In the genomic region with DNA sequence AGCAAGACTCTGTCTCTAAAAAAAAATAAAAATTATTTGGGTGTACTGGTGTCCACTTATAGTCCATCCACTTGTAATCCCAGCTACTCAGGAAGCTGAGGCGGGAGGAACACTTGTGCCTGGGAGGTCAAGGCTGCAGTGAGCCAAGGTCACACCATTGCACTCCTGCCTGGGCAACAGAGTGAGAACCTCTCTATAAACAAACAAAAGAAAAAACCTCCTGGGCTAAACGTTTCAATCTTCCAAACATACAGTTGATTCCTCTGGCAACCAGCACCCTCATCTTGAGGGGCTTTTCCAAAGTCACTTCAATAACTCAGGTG, we compare ENCODE assay signal across 1 cellular context.
TF ChIP-seq lines count a peak whose summit lies in the region.

No MANE protein-coding gene starts in this region.

TF ChIP-seq in HepG2, 621 proteins besides CTCF, POLR2A, EP300 and RAD21 (continued from another document):
- TF ChIP-seq, protein P1, sequence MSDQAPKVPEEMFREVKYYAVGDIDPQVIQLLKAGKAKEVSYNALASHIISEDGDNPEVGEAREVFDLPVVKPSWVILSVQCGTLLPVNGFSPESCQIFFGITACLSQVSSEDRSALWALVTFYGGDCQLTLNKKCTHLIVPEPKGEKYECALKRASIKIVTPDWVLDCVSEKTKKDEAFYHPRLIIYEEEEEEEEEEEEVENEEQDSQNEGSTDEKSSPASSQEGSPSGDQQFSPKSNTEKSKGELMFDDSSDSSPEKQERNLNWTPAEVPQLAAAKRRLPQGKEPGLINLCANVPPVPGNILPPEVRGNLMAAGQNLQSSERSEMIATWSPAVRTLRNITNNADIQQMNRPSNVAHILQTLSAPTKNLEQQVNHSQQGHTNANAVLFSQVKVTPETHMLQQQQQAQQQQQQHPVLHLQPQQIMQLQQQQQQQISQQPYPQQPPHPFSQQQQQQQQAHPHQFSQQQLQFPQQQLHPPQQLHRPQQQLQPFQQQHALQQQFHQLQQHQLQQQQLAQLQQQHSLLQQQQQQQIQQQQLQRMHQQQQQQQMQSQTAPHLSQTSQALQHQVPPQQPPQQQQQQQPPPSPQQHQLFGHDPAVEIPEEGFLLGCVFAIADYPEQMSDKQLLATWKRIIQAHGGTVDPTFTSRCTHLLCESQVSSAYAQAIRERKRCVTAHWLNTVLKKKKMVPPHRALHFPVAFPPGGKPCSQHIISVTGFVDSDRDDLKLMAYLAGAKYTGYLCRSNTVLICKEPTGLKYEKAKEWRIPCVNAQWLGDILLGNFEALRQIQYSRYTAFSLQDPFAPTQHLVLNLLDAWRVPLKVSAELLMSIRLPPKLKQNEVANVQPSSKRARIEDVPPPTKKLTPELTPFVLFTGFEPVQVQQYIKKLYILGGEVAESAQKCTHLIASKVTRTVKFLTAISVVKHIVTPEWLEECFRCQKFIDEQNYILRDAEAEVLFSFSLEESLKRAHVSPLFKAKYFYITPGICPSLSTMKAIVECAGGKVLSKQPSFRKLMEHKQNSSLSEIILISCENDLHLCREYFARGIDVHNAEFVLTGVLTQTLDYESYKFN (CRISPR knock-in tag; conservative IDR thresholded peaks at IDR 0.05) = 0 out of 2 replicates have a peak, but pooled peaks have one; percentile 15
- TF ChIP-seq ZNF235 (CRISPR knock-in tag; IDR thresholded peaks at IDR 0.05; ENCODE audit: borderline replicate concordance) (no peak), ZNF782 (CRISPR knock-in tag; IDR thresholded peaks at IDR 0.05; ENCODE audit: borderline replicate concordance) (no peak), PITX1 (CRISPR knock-in tag; IDR thresholded peaks at IDR 0.05) (no peak), MIER2 (CRISPR knock-in tag; IDR thresholded peaks at IDR 0.05) (no peak), NR2F6 (IDR thresholded peaks at IDR 0.05) (peak; percentile 71), NR2F6 (CRISPR knock-in tag; IDR thresholded peaks at IDR 0.05) (peak; percentile 72), ZNF101 (CRISPR knock-in tag; IDR thresholded peaks at IDR 0.05; ENCODE audit: borderline replicate concordance, low read depth) (no peak), JUND (CRISPR knock-in tag; IDR thresholded peaks at IDR 0.05) (no peak), RFXANK (CRISPR knock-in tag; IDR thresholded peaks at IDR 0.05) (no peak), ZMYM2 (CRISPR knock-in tag; IDR thresholded peaks at IDR 0.05) (peak; percentile 37; the same call in 1 of the 2 replicates), ZFAT (CRISPR knock-in tag; conservative IDR thresholded peaks at IDR 0.05) (no peak), RFX3 (CRISPR knock-in tag; IDR thresholded peaks at IDR 0.05) (no peak), AHR (CRISPR knock-in tag; IDR thresholded peaks at IDR 0.05) (no peak)
- TF ChIP-seq, protein P2, sequence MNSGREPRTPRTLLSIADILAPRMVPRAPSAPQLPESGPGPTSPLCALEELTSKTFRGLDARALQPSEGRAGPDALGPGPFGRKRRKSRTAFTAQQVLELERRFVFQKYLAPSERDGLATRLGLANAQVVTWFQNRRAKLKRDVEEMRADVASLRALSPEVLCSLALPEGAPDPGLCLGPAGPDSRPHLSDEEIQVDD (CRISPR knock-in tag; IDR thresholded peaks at IDR 0.05; ENCODE audit: borderline replicate concordance) = no peak
- TF ChIP-seq, protein P3, sequence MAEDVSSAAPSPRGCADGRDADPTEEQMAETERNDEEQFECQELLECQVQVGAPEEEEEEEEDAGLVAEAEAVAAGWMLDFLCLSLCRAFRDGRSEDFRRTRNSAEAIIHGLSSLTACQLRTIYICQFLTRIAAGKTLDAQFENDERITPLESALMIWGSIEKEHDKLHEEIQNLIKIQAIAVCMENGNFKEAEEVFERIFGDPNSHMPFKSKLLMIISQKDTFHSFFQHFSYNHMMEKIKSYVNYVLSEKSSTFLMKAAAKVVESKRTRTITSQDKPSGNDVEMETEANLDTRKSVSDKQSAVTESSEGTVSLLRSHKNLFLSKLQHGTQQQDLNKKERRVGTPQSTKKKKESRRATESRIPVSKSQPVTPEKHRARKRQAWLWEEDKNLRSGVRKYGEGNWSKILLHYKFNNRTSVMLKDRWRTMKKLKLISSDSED (CRISPR knock-in tag; IDR thresholded peaks at IDR 0.05) = no peak
- TF ChIP-seq, protein P4, sequence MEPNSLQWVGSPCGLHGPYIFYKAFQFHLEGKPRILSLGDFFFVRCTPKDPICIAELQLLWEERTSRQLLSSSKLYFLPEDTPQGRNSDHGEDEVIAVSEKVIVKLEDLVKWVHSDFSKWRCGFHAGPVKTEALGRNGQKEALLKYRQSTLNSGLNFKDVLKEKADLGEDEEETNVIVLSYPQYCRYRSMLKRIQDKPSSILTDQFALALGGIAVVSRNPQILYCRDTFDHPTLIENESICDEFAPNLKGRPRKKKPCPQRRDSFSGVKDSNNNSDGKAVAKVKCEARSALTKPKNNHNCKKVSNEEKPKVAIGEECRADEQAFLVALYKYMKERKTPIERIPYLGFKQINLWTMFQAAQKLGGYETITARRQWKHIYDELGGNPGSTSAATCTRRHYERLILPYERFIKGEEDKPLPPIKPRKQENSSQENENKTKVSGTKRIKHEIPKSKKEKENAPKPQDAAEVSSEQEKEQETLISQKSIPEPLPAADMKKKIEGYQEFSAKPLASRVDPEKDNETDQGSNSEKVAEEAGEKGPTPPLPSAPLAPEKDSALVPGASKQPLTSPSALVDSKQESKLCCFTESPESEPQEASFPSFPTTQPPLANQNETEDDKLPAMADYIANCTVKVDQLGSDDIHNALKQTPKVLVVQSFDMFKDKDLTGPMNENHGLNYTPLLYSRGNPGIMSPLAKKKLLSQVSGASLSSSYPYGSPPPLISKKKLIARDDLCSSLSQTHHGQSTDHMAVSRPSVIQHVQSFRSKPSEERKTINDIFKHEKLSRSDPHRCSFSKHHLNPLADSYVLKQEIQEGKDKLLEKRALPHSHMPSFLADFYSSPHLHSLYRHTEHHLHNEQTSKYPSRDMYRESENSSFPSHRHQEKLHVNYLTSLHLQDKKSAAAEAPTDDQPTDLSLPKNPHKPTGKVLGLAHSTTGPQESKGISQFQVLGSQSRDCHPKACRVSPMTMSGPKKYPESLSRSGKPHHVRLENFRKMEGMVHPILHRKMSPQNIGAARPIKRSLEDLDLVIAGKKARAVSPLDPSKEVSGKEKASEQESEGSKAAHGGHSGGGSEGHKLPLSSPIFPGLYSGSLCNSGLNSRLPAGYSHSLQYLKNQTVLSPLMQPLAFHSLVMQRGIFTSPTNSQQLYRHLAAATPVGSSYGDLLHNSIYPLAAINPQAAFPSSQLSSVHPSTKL (CRISPR knock-in tag; IDR thresholded peaks at IDR 0.05) = peak; percentile 30; the same call in 1 of the 2 replicates
- TF ChIP-seq, protein P5, sequence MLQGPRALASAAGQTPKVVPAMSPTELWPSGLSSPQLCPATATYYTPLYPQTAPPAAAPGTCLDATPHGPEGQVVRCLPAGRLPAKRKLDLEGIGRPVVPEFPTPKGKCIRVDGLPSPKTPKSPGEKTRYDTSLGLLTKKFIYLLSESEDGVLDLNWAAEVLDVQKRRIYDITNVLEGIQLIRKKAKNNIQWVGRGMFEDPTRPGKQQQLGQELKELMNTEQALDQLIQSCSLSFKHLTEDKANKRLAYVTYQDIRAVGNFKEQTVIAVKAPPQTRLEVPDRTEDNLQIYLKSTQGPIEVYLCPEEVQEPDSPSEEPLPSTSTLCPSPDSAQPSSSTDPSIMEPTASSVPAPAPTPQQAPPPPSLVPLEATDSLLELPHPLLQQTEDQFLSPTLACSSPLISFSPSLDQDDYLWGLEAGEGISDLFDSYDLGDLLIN (CRISPR knock-in tag; IDR thresholded peaks at IDR 0.05; ENCODE audit: borderline replicate concordance) = no peak
- TF ChIP-seq, protein P6, sequence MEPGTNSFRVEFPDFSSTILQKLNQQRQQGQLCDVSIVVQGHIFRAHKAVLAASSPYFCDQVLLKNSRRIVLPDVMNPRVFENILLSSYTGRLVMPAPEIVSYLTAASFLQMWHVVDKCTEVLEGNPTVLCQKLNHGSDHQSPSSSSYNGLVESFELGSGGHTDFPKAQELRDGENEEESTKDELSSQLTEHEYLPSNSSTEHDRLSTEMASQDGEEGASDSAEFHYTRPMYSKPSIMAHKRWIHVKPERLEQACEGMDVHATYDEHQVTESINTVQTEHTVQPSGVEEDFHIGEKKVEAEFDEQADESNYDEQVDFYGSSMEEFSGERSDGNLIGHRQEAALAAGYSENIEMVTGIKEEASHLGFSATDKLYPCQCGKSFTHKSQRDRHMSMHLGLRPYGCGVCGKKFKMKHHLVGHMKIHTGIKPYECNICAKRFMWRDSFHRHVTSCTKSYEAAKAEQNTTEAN (CRISPR knock-in tag; conservative IDR thresholded peaks at IDR 0.05) = no peak
- TF ChIP-seq, protein P7, sequence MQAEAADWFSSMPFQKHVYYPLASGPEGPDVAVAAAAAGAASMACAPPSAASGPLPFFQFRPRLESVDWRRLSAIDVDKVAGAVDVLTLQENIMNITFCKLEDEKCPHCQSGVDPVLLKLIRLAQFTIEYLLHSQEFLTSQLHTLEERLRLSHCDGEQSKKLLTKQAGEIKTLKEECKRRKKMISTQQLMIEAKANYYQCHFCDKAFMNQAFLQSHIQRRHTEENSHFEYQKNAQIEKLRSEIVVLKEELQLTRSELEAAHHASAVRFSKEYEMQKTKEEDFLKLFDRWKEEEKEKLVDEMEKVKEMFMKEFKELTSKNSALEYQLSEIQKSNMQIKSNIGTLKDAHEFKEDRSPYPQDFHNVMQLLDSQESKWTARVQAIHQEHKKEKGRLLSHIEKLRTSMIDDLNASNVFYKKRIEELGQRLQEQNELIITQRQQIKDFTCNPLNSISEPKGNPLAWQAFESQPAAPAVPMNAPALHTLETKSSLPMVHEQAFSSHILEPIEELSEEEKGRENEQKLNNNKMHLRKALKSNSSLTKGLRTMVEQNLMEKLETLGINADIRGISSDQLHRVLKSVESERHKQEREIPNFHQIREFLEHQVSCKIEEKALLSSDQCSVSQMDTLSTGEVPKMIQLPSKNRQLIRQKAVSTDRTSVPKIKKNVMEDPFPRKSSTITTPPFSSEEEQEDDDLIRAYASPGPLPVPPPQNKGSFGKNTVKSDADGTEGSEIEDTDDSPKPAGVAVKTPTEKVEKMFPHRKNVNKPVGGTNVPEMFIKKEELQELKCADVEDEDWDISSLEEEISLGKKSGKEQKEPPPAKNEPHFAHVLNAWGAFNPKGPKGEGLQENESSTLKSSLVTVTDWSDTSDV (CRISPR knock-in tag; IDR thresholded peaks at IDR 0.05) = no peak
- TF ChIP-seq, protein P8, sequence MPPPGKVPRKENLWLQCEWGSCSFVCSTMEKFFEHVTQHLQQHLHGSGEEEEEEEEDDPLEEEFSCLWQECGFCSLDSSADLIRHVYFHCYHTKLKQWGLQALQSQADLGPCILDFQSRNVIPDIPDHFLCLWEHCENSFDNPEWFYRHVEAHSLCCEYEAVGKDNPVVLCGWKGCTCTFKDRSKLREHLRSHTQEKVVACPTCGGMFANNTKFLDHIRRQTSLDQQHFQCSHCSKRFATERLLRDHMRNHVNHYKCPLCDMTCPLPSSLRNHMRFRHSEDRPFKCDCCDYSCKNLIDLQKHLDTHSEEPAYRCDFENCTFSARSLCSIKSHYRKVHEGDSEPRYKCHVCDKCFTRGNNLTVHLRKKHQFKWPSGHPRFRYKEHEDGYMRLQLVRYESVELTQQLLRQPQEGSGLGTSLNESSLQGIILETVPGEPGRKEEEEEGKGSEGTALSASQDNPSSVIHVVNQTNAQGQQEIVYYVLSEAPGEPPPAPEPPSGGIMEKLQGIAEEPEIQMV (CRISPR knock-in tag; IDR thresholded peaks at IDR 0.05; ENCODE audit: low read depth) = no peak
- TF ChIP-seq, protein P9, sequence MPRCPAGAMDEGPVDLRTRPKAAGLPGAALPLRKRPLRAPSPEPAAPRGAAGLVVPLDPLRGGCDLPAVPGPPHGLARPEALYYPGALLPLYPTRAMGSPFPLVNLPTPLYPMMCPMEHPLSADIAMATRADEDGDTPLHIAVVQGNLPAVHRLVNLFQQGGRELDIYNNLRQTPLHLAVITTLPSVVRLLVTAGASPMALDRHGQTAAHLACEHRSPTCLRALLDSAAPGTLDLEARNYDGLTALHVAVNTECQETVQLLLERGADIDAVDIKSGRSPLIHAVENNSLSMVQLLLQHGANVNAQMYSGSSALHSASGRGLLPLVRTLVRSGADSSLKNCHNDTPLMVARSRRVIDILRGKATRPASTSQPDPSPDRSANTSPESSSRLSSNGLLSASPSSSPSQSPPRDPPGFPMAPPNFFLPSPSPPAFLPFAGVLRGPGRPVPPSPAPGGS (CRISPR knock-in tag; IDR thresholded peaks at IDR 0.05) = no peak
- TF ChIP-seq, protein P10, sequence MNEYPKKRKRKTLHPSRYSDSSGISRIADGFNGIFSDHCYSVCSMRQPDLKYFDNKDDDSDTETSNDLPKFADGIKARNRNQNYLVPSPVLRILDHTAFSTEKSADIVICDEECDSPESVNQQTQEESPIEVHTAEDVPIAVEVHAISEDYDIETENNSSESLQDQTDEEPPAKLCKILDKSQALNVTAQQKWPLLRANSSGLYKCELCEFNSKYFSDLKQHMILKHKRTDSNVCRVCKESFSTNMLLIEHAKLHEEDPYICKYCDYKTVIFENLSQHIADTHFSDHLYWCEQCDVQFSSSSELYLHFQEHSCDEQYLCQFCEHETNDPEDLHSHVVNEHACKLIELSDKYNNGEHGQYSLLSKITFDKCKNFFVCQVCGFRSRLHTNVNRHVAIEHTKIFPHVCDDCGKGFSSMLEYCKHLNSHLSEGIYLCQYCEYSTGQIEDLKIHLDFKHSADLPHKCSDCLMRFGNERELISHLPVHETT (CRISPR knock-in tag; conservative IDR thresholded peaks at IDR 0.05) = no peak
- TF ChIP-seq, protein P11, sequence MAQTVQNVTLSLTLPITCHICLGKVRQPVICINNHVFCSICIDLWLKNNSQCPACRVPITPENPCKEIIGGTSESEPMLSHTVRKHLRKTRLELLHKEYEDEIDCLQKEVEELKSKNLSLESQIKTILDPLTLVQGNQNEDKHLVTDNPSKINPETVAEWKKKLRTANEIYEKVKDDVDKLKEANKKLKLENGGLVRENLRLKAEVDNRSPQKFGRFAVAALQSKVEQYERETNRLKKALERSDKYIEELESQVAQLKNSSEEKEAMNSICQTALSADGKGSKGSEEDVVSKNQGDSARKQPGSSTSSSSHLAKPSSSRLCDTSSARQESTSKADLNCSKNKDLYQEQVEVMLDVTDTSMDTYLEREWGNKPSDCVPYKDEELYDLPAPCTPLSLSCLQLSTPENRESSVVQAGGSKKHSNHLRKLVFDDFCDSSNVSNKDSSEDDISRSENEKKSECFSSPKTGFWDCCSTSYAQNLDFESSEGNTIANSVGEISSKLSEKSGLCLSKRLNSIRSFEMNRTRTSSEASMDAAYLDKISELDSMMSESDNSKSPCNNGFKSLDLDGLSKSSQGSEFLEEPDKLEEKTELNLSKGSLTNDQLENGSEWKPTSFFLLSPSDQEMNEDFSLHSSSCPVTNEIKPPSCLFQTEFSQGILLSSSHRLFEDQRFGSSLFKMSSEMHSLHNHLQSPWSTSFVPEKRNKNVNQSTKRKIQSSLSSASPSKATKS (CRISPR knock-in tag; IDR thresholded peaks at IDR 0.05) = no peak
